In genomic region chr1:156500578-156500846, GRCh38 we compare ENCODE assay signal across 8 cellular contexts. TPM values are rescaled to one million over a fixed set of nuclear protein-coding genes. Genes with fewer than 3 reads are reported as not detected.
A peak's percentile ranks its signal among the peaks of the same experiment; 100 is the strongest.
DNase-seq lines count a peak whose midpoint lies in the region; ATAC-seq and TF ChIP-seq lines count a peak whose summit lies in the region.

Gene MEF2D, minus strand, starts transcription at chr1:156500775. Its CDS starts 17,483 bp downstream, at chr1:156483292.

- H3K9ac ChIP-seq in MM.1S (ENCODE audit: low read length) = peak within 1 kb of the TSS; percentile 97
- H3K9ac ChIP-seq in muscle layer of colon (ENCODE audit: low read length) = peak within 1 kb of the TSS; percentile 99

- WGBS in ectodermal cell, 2 experiments = 0 to 1% methylated on average over 27 of the region's 27 CpGs

- no peak for DNase-seq in MM.1S
- DNase-seq in stimulated activated naive CD4-positive, alpha-beta T cell treated with Interleukin-2 at 50 U/mL for 16 hours (lab: John Stamatoyannopoulos, UW) = no peak

- no peaks in the 10 kb centered on the region for H3K9me3 ChIP-seq in MM.1S (replicated peaks; ENCODE audit: insufficient read depth, low read length)
- no peaks in the 10 kb centered on the region for H3K9me3 ChIP-seq in ectodermal cell (ENCODE audit: control insufficient read depth, low read length)
- H3K9me3 ChIP-seq in muscle layer of colon (ENCODE audit: low read length) = no peaks in the 10 kb centered on the region

- no peaks in the 10 kb centered on the region for H3K9me2 ChIP-seq in MM.1S (replicated peaks; ENCODE audit: insufficient read depth, low read length)

- H3K27ac ChIP-seq in MM.1S (ENCODE audit: low read length) = peak within 1 kb of the TSS; percentile 92
- H3K27ac ChIP-seq in ectodermal cell (ENCODE audit: insufficient read depth, low read depth, low read length, poor library complexity, severe bottlenecking) = peak within 1 kb of the TSS; percentile 82
- peak within 1 kb of the TSS; percentile 96 for H3K27ac ChIP-seq in muscle layer of colon (ENCODE audit: low read depth, low read length)

- H3K27me3 ChIP-seq in MM.1S (replicated peaks; ENCODE audit: insufficient read depth, low read length) (no peaks in the 10 kb centered on the region), ectodermal cell (ENCODE audit: control insufficient read depth, insufficient read depth, low read length, poor library complexity, severe bottlenecking) (peaks cover 6% of the 10 kb centered on the region), muscle layer of colon (ENCODE audit: control insufficient read depth in 1 of 2, insufficient read depth in 2 of 2, low read length in 2 of 2) (no peaks in the 10 kb centered on the region)

- ATAC-seq in GM21528 (IDR thresholded peaks at IDR 0.05; ENCODE audit: low FRiP score, unreplicated experiment) (no peak), GM18868 (IDR thresholded peaks at IDR 0.05; ENCODE audit: unreplicated experiment) (no peak), GM19455 (IDR thresholded peaks at IDR 0.05; ENCODE audit: unreplicated experiment) (no peak)

- H2AFZ ChIP-seq in MM.1S (ENCODE audit: low read length) = peak within 1 kb of the TSS; percentile 23

- H3K4me1 ChIP-seq in MM.1S (ENCODE audit: low read length) (peaks cover 60% of the 10 kb centered on the region), ectodermal cell (ENCODE audit: control insufficient read depth, insufficient read depth, low read length) (peaks cover 56% of the 10 kb centered on the region), muscle layer of colon (ENCODE audit: insufficient read depth, low read length) (peaks cover 73% of the 10 kb centered on the region)

- TF ChIP-seq POLR2A in GM18526 (IDR thresholded peaks at IDR 0.05; ENCODE audit: extremely low read depth, insufficient read length) = peak; percentile 58

- peak within 1 kb of the TSS; percentile 96 for H3K4me3 ChIP-seq in MM.1S (ENCODE audit: low read length)
- H3K4me3 ChIP-seq in ectodermal cell (ENCODE audit: insufficient read depth, low read depth, low read length) = peak within 1 kb of the TSS; percentile 93
- H3K4me3 ChIP-seq in muscle layer of colon (ENCODE audit: low read depth in 1 of 2, low read length in 2 of 2) = peak within 1 kb of the TSS; percentile 87 to 100

- peak within 1 kb of the TSS; percentile 90 for H3K4me2 ChIP-seq in MM.1S (ENCODE audit: low read depth, low read length)

- H3K79me2 ChIP-seq in MM.1S (ENCODE audit: low read length) = peaks cover 55% of the 10 kb centered on the region

- H3F3A ChIP-seq in MM.1S (ENCODE audit: insufficient read depth, low read length) = peaks cover 56% of the 10 kb centered on the region

- no peaks in the 10 kb centered on the region for H3K36me3 ChIP-seq in MM.1S (replicated peaks; ENCODE audit: insufficient read depth, low read length)
- H3K36me3 ChIP-seq in ectodermal cell (ENCODE audit: control insufficient read depth, insufficient read depth, low read length) = no peaks in the 10 kb centered on the region
- H3K36me3 ChIP-seq in muscle layer of colon (ENCODE audit: insufficient read depth, low read length) = no peaks in the 10 kb centered on the region

- TF ChIP-seq CTCF in MM.1S (IDR thresholded peaks at IDR 0.05; ENCODE audit: low read length) = no peak

- H4K20me1 ChIP-seq in MM.1S (ENCODE audit: insufficient read depth, low read length) = no peaks in the 10 kb centered on the region

RNA-seq across cellular contexts. Expression of gene MEF2D, which starts in this region (rescaled TPM):
- polyA plus RNA-seq in ectodermal cell (2013, experiment 1 of 4) = 11.7 TPM
- polyA plus RNA-seq in ectodermal cell (2013, experiment 2 of 4) = 13.1 TPM
- polyA plus RNA-seq in ectodermal cell (2013, experiment 3 of 4) = 10.6 TPM
- 10.7 TPM for polyA plus RNA-seq in ectodermal cell (2013, experiment 4 of 4)
